22 cellular contexts compared by ENCODE assay signal in the genomic region with DNA sequence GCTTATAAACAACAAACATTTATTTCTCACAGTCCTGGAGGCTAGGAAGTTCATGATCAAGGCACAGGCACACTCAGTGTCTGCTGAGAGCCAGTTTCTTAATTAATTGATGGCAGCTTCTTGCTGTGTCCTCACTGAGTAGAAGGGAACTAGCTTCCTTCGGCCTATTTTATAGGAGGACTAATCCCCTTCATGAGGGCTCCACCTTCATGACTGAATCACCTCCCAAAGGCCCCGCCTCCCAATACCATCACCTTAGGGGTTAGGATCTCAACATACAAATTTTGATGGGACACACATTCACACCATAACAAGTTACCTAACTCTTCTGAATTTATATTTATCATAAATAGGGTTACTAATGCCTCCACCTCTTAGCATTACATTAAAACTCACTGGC.
DNase-seq lines count a peak whose midpoint lies in the region; ATAC-seq, FAIRE-seq and TF ChIP-seq lines count a peak whose summit lies in the region.
"Had no signal": no experiment of that assay in that cellular context is flagged by ENCODE, and none has a peak within 500 bp of the region (broad histone marks: within the 10 kb centered on the region; RNA-seq: fewer than 3 reads in every experiment).

No MANE protein-coding gene starts in this region.

- DNase-seq in Caco-2, result no peak
- DNase-seq in HL-60 (ENCODE audit: low read depth in 1 of 2, low spot score in 1 of 2), result no peak
- no peak for DNase-seq in GM12878 (ENCODE audit: low read depth, low spot score)
- DNase-seq in foreskin keratinocyte, result peak in 1 of 2 donors; percentile 20
- DNase-seq in mucosa of descending colon, result no peak
- DNase-seq in T1000 (lab: John Stamatoyannopoulos, UW), result no peak
- DNase-seq: CD4-positive, alpha-beta T cell; DMS53; H9; HFFc6; MG63; NCI-H2029; NCI-H446 treated with DMSO at 0.1 percent for 48 hours; NCI-H526; Right ventricle myocardium superior; RPMI8226 had no signal

- RAD21 ChIA-PET in GM12878 (lab: Charles Lee; ENCODE audit: unreplicated experiment), result interaction anchor here (2.2 to 3.8 kb wide), 3 partner anchors 9 to 16 kb away, joined by 5 to 25 read pairs (median 7); no protein-coding TSS in a partner anchor

- no peak for TF ChIP-seq POLR2A in GM12878 (IDR thresholded peaks at IDR 0.05; ENCODE audit: low read depth, low read length)

- TF ChIP-seq CTCF in Caco-2 (IDR thresholded peaks at IDR 0.05; ENCODE audit: insufficient read depth in 1 of 2, low read depth in 1 of 2, low read length in 1 of 2, severe bottlenecking in 1 of 2, unreplicated experiment in 1 of 2) (no peak), HL-60 (IDR thresholded peaks at IDR 0.05; ENCODE audit: insufficient read depth, low read length) (no peak), GM12878 (IDR thresholded peaks at IDR 0.05 in 2 of 3, conservative IDR thresholded peaks at IDR 0.05 in 1 of 3; ENCODE audit: control insufficient read depth in 2 of 3, extremely low read depth in 1 of 3, insufficient read depth in 1 of 3, low read depth in 3 of 3, low read length in 3 of 3) (no peak), foreskin keratinocyte (conservative IDR thresholded peaks at IDR 0.05) (no peak), mucosa of descending colon (IDR thresholded peaks at IDR 0.05) (no peak)

- POLR2A ChIA-PET in Caco-2 (lab: Charles Lee) (no interaction called here), GM12878 (lab: Charles Lee) (interaction anchor here (0.6 kb wide), 1 partner anchor 1917 kb away, joined by 3 read pairs; no protein-coding TSS in a partner anchor)

- no peak overlapping the region for H2AFZ ChIP-seq in GM12878 (ENCODE audit: control insufficient read depth, low read depth, low read length)

- ATAC-seq in GM12878 (peak; percentile 8; the same call in 1 of the 3 replicates), foreskin keratinocyte (peak; percentile 59), mucosa of descending colon (no peak), GM19395 (IDR thresholded peaks at IDR 0.05; ENCODE audit: unreplicated experiment) (no peak), HG03460 (IDR thresholded peaks at IDR 0.05; ENCODE audit: unreplicated experiment) (no peak)

- H3K27ac Mint-ChIP-seq in Caco-2 (ENCODE audit: unreplicated experiment), result peak overlapping the region; percentile 33
- H3K27ac Mint-ChIP-seq: CD4-positive, alpha-beta T cell had no signal

- no TSS peak for BruUV-seq in Caco-2 (replicated peaks; lab: Mats Ljungman, UMichigan)
- BruUV-seq in GM12878 (replicated peaks; lab: Mats Ljungman, UMichigan), result no TSS peak

- no peaks in the 10 kb centered on the region for H3K9me3 Mint-ChIP-seq in Caco-2 (ENCODE audit: unreplicated experiment)
- H3K9me3 Mint-ChIP-seq: CD4-positive, alpha-beta T cell; H9; HFFc6 had no signal

- no peaks in the 10 kb centered on the region for H3K27me3 Mint-ChIP-seq in Caco-2 (ENCODE audit: insufficient read depth, unreplicated experiment)
- H3K27me3 Mint-ChIP-seq: CD4-positive, alpha-beta T cell had no signal

- H3K4me1 ChIP-seq in Caco-2 (no peaks in the 10 kb centered on the region), GM12878 (ENCODE audit: control insufficient read depth, insufficient read depth, low read length) (no peaks in the 10 kb centered on the region), foreskin keratinocyte (no peaks in the 10 kb centered on the region), mucosa of descending colon (ENCODE audit: low read depth) (no peaks in the 10 kb centered on the region)
- H3K4me1 ChIP-seq: BLaER1, SJSA1 had no signal

- no peaks in the 10 kb centered on the region for H4K20me1 ChIP-seq in GM12878 (ENCODE audit: control insufficient read depth, insufficient read depth)
- H4K20me1 ChIP-seq: BLaER1 had no signal

- 18% methylated on average over 2 of the region's 2 CpGs for WGBS in GM12878 (ENCODE audit: insufficient coverage, insufficient replicate concordance, low lambda C conversion rate, missing lambda C conversion rate)

- no peak for TF ChIP-seq RAD21 in GM12878 (IDR thresholded peaks at IDR 0.05; ENCODE audit: insufficient read depth, low read depth, low read length)

- H3K27ac ChIP-seq in HL-60 (replicated peaks), result peak overlapping the region; percentile 47; the same call in 1 of the 2 replicates
- no peak overlapping the region for H3K27ac ChIP-seq in GM12878 (ENCODE audit: control insufficient read depth, insufficient read depth)
- no peak overlapping the region for H3K27ac ChIP-seq in foreskin keratinocyte
- H3K27ac ChIP-seq: BLaER1, SJSA1 had no signal

- H3K36me3 ChIP-seq in Caco-2 (ENCODE audit: control insufficient read depth, insufficient read depth, low read length) (no peaks in the 10 kb centered on the region), GM12878 (ENCODE audit: control insufficient read depth in 2 of 2, insufficient read depth in 2 of 2, low read length in 1 of 2) (no peaks in the 10 kb centered on the region), mucosa of descending colon (ENCODE audit: low read depth) (no peaks in the 10 kb centered on the region)
- H3K36me3 ChIP-seq: MG63, SJSA1 had no signal

- CTCF ChIA-PET in Caco-2 (lab: Charles Lee), result no interaction called here
- CTCF ChIA-PET in GM12878 (lab: Yijun Ruan, JAX), result interaction anchor here (0.6 kb wide), 1 partner anchor 47 kb away, joined by 3 read pairs; no protein-coding TSS in a partner anchor

- H3K4me3 Mint-ChIP-seq in Caco-2 (ENCODE audit: unreplicated experiment), result no peak overlapping the region
- H3K4me3 Mint-ChIP-seq: CD4-positive, alpha-beta T cell; H9 had no signal

- no peaks in the 10 kb centered on the region for H3K79me2 ChIP-seq in GM12878 (ENCODE audit: control insufficient read depth, insufficient read depth, low read length)

- no peak for FAIRE-seq in GM12878 (lab: Jason Lieb, UNC)
- FAIRE-seq: A204.1, G401.6 had no signal

- no peaks in the 10 kb centered on the region for H3K27me3 ChIP-seq in Caco-2 (replicated peaks; ENCODE audit: control insufficient read depth, insufficient read depth, low read length)
- no peaks in the 10 kb centered on the region for H3K27me3 ChIP-seq in HL-60 (ENCODE audit: insufficient read depth, poor library complexity, severe bottlenecking)
- H3K27me3 ChIP-seq in GM12878 (replicated peaks in 1 of 2; ENCODE audit: control insufficient read depth in 2 of 2, insufficient read depth in 2 of 2, low read length in 1 of 2), result no peaks in the 10 kb centered on the region
- H3K27me3 ChIP-seq in foreskin keratinocyte, result no peaks in the 10 kb centered on the region
- H3K27me3 ChIP-seq: BLaER1, MG63, SJSA1 had no signal

- H3K4me2 ChIP-seq in GM12878 (ENCODE audit: control insufficient read depth, insufficient read depth), result no peak overlapping the region
- H3K4me2 ChIP-seq: BLaER1 had no signal

- intact Hi-C loops in Caco-2 (cut with micrococcal nuclease; ENCODE audit: unreplicated experiment), result no loop called here
- intact Hi-C loops in GM12878 (cut with micrococcal nuclease; ENCODE audit: unreplicated experiment), result no loop called here
- intact Hi-C loops in mucosa of descending colon (cut with DNase I, micrococcal nuclease), result no loop called here

- in situ Hi-C loops in GM12878 (cut with MboI), result no loop called here

- H3K4me3 ChIP-seq in Caco-2 (ENCODE audit: low read depth, low read length) (no peak overlapping the region), HL-60 (replicated peaks; ENCODE audit: insufficient read depth, low read length) (no peak overlapping the region), GM12878 (no peak overlapping the region), mucosa of descending colon (no peak overlapping the region)
- H3K4me3 ChIP-seq: BLaER1, MG63, SJSA1 had no signal

- no peaks in the 10 kb centered on the region for H3K9me3 ChIP-seq in Caco-2
- H3K9me3 ChIP-seq in GM12878 (replicated peaks; ENCODE audit: control insufficient read depth, insufficient read depth, low read length), result no peaks in the 10 kb centered on the region
- no peaks in the 10 kb centered on the region for H3K9me3 ChIP-seq in mucosa of descending colon
- H3K9me3 ChIP-seq: BLaER1, MG63, SJSA1 had no signal

- no peak overlapping the region for H3K9ac ChIP-seq in GM12878 (ENCODE audit: control insufficient read depth, insufficient read depth, low read length)
- H3K9ac ChIP-seq: BLaER1 had no signal

- no peaks in the 10 kb centered on the region for H3K36me3 Mint-ChIP-seq in Caco-2 (ENCODE audit: insufficient read depth, unreplicated experiment)

- SMC1A ChIA-PET in GM12878 (lab: Charles Lee; ENCODE audit: uncharacterized antibody, unreplicated experiment), result interaction anchor here (1.0 to 7.3 kb wide), 5 partner anchors 7 to 85 kb away, joined by 3 to 71 read pairs (median 55); no protein-coding TSS in a partner anchor

- no peaks in the 10 kb centered on the region for H3K4me1 Mint-ChIP-seq in Caco-2 (ENCODE audit: low read depth, unreplicated experiment)

- TF ChIP-seq EP300 in GM12878 (IDR thresholded peaks at IDR 0.05; ENCODE audit: borderline replicate concordance in 1 of 2, control insufficient read depth in 1 of 2, low read depth in 2 of 2, low read length in 2 of 2), result no peak

TF ChIP-seq in GM12878, 131 proteins besides CTCF, POLR2A, EP300 and RAD21 (continues in another document):
- TF ChIP-seq IKZF2 (IDR thresholded peaks at IDR 0.05), result no peak
- TF ChIP-seq FOS (IDR thresholded peaks at IDR 0.05; ENCODE audit: borderline replicate concordance, extremely low read depth, insufficient read length), result no peak
- no peak for TF ChIP-seq CHD1 (IDR thresholded peaks at IDR 0.05; ENCODE audit: low read depth, low read length)
- no peak for TF ChIP-seq IRF4 (IDR thresholded peaks at IDR 0.05; ENCODE audit: low read depth, low read length)
- no peak for TF ChIP-seq TCF12 (IDR thresholded peaks at IDR 0.05; ENCODE audit: low read depth, low read length)
- TF ChIP-seq, protein P1, sequence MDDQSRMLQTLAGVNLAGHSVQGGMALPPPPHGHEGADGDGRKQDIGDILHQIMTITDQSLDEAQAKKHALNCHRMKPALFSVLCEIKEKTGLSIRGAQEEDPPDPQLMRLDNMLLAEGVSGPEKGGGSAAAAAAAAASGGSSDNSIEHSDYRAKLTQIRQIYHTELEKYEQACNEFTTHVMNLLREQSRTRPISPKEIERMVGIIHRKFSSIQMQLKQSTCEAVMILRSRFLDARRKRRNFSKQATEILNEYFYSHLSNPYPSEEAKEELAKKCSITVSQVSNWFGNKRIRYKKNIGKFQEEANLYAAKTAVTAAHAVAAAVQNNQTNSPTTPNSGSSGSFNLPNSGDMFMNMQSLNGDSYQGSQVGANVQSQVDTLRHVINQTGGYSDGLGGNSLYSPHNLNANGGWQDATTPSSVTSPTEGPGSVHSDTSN (IDR thresholded peaks at IDR 0.05; ENCODE audit: insufficient replicate concordance, low read depth, low read length), result no peak

Comparison
In these comparisons a context has a peak if more than half of its experiments do, and no peak if none do; other contexts are left out.
1. ATAC-seq: peak in GM12878 (single experiment) and foreskin keratinocyte (single experiment); none in mucosa of descending colon (single experiment), GM19395 (single experiment) and HG03460 (single experiment).